12 cellular contexts compared by ENCODE assay signal in the genomic region with DNA sequence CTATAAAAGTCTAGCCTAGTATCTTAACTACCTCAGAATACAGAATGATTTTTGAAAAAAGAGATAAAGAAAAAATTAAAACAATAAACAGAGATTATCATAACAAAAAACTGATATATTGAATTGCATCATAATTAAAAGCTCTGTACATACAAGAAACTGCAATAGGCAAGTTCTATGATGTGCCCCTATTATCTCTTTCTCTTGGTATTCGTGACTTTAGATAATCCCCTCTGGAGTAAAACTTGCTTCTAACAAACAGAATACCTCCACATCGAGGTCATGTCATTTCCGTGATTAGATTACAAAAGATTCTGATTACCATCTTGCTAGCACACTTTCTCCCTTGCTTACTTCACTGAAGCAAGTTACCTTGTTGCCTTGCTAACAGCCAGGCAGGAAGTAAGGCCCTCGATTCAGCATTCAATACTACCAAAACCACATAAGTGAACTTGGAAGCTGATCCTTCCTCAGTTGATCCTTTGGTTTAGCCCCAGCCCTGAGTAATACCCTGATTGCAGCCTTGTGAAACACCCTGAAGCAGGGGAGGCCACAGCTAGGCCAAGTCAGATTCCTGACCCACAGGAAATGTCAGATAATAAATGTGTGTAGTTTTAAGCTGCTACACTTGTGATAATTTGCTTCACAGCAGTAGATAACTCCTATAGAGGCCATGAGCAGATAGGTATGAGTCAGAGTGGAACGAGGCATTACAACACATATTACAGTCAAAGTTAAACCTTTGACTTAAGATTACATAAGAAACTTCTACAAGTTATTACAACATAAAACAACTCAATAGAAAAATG. TPM values are rescaled to one million over a fixed set of nuclear protein-coding genes. Genes with fewer than 3 reads are reported as not detected.
DNase-seq lines count a peak whose midpoint lies in the region; ATAC-seq, FAIRE-seq and TF ChIP-seq lines count a peak whose summit lies in the region.
"Had no signal": no experiment of that assay in that cellular context is flagged by ENCODE, and none has a peak within 500 bp of the region (broad histone marks: within the 10 kb centered on the region; RNA-seq: fewer than 3 reads in every experiment).

No MANE protein-coding gene starts in this region.

- TF ChIP-seq CTCF in foreskin fibroblast (IDR thresholded peaks at IDR 0.05; ENCODE audit: low read depth, low read length) (no peak), D721Med (IDR thresholded peaks at IDR 0.05; ENCODE audit: insufficient read depth, missing control alignments) (no peak)

- no peaks in the 10 kb centered on the region for H3K27me3 Mint-ChIP-seq in T-helper 17 cell
- H3K27me3 Mint-ChIP-seq: brain had no signal

- H3K4me3 Mint-ChIP-seq in T-helper 17 cell, result no peak overlapping the region
- H3K4me3 Mint-ChIP-seq: brain, nephron had no signal

- H3K4me1 Mint-ChIP-seq in T-helper 17 cell, result peaks cover 7% of the 10 kb centered on the region

- peak overlapping the region; percentile 74 for H3K27ac Mint-ChIP-seq in T-helper 17 cell

- no peaks in the 10 kb centered on the region for H3K9me3 ChIP-seq in T-helper 17 cell (ENCODE audit: control insufficient read depth, low read length, poor library complexity, severe bottlenecking)
- H3K9me3 ChIP-seq: BLaER1 had no signal

- no peaks in the 10 kb centered on the region for H3K36me3 Mint-ChIP-seq in T-helper 17 cell (ENCODE audit: low read depth)
- H3K36me3 Mint-ChIP-seq: brain had no signal

- no peak overlapping the region for H3K4me3 ChIP-seq in foreskin fibroblast (ENCODE audit: low read depth in 1 of 2, low read length in 2 of 2)
- H3K4me3 ChIP-seq: BLaER1 had no signal

- peak; percentile 88 for ATAC-seq in T-helper 17 cell
- ATAC-seq: Panc1 had no signal

- FAIRE-seq in D721Med (lab: Jason Lieb, UNC), result no peak

- peak; percentile 18 to 21 for DNase-seq in activated T-cell treated with anti-CD3 and anti-CD28 coated beads, Interleukin-2, amount 50 U/mL, for 48 hours
- DNase-seq in activated T-cell treated with anti-CD3 and anti-CD28 coated beads for 4 hours (no peak), T-helper 17 cell (no peak), foreskin fibroblast (peak; percentile 80 to 81), stromal cell of bone marrow (ENCODE audit: low read depth) (peak; percentile 66), NCI-H2171 (lab: John Stamatoyannopoulos, UW) (no peak), D721Med (ENCODE audit: insufficient read length, low spot score) (no peak), occipital lobe (lab: John Stamatoyannopoulos, UW) (no peak)

RNA-seq across cellular contexts. Expression of gene TMX4, which starts 53.7 kb away (rescaled TPM):
- 10 to 100 TPM; 58.8 to 66.3 TPM for total RNA-seq in T-helper 17 cell
- 46.8 TPM for total RNA-seq in occipital lobe

RNA-seq across cellular contexts. Expression of gene PLCB1, which starts 58.8 kb away (rescaled TPM):
- total RNA-seq in T-helper 17 cell (10 to 100 TPM; 19.1 to 23.1 TPM), occipital lobe (72.5 TPM)

Comparison
In these comparisons a context has a peak if more than half of its experiments do, and no peak if none do; other contexts are left out.
1. DNase-seq: peak in activated T-cell treated with anti-CD3 and anti-CD28 coated beads, Interleukin-2, amount 50 U/mL, for 48 hours (2 of 2), foreskin fibroblast (2 of 2) and stromal cell of bone marrow (single experiment); none in activated T-cell treated with anti-CD3 and anti-CD28 coated beads for 4 hours (single experiment), T-helper 17 cell (0 of 3), NCI-H2171 (single experiment), D721Med (single experiment) and occipital lobe (single experiment).